In the genomic region with DNA sequence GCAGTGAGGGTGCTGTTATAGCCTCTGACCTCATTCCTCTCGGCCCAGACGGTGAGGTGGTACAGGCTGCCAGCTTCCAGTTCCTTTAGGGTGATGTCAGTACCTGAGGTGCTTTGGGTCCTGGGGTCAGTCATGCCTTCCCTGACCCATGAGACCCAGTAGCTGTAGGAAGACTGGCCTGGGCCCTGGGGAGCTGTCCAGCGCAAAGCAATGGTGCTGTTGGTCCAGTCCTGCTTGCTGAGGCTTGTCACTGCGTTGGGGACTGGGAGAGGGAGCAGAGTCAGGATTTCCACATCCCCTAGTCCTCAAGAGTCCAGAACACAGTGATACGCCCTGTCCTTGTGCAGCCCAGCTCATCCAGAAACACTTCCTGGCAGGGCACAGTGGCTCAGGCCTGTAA, we compare ENCODE assay signal across 18 cellular contexts. TPM values are rescaled to one million over a fixed set of nuclear protein-coding genes. Genes with fewer than 3 reads are reported as not detected.
DNase-seq lines count a peak whose midpoint lies in the region; ATAC-seq, FAIRE-seq and TF ChIP-seq lines count a peak whose summit lies in the region.
"Had no signal": no experiment of that assay in that cellular context is flagged by ENCODE, and none has a peak within 500 bp of the region (broad histone marks: within the 10 kb centered on the region; RNA-seq: fewer than 3 reads in every experiment).

No MANE protein-coding gene starts in this region.

- TF ChIP-seq POLR2A in IMR-90 (IDR thresholded peaks at IDR 0.05; ENCODE audit: low read depth, low read length) = no peak

- H3K36me3 ChIP-seq in IMR-90 (ENCODE audit: control insufficient read depth, insufficient read depth, low read length) (no peaks in the 10 kb centered on the region), bronchial epithelial cell (ENCODE audit: control insufficient read depth, insufficient read depth, low read length) (no peaks in the 10 kb centered on the region), liver (ENCODE audit: control insufficient read depth in 4 of 4, insufficient read depth in 3 of 4, low read depth in 1 of 4, low read length in 3 of 4) (peaks cover 0 to 3% (median 1%) of the 10 kb centered on the region in 4 donors), brain microvascular endothelial cell (replicated peaks) (no peaks in the 10 kb centered on the region)
- H3K36me3 ChIP-seq: BE2C had no signal

- H2BK5ac ChIP-seq in IMR-90 (ENCODE audit: low read depth, low read length, poor library complexity, severe bottlenecking) = no peak overlapping the region

- CTCF ChIA-PET in IMR-90 (lab: Yijun Ruan, JAX) = no interaction called here
- CTCF ChIA-PET in activated CD4-positive, alpha-beta memory T cell treated with anti-CD3 and anti-CD28 coated beads, Interleukin-2, amount 10 ng/mL, durations not matched to agents 7 days and 5 days (lab: Charles Lee) = interaction anchor here (1.6 kb wide), 1 partner anchor 103 kb away, joined by 5 read pairs; no protein-coding TSS in a partner anchor

- no peaks in the 10 kb centered on the region for H3K4me1 Mint-ChIP-seq in activated T-helper 1 cell treated with anti-CD3 and anti-CD28 coated beads, Interleukin-12 subunit alpha, Interleukin-12 subunit beta, Interleukin-2, Interleukin-4 antibody, amounts not matched to agents 30 ng/mL and 10 ng/mL and 1 ng/mL, durations not matched to agents 14 hours and 24 hours and 36 hours (ENCODE audit: low read depth)
- no peaks in the 10 kb centered on the region for H3K4me1 Mint-ChIP-seq in activated CD4-positive, alpha-beta memory T cell treated with anti-CD3 and anti-CD28 coated beads, Interleukin-2, amount 10 ng/mL, durations not matched to agents 7 days and 5 days
- H3K4me1 Mint-ChIP-seq: CD4-positive, alpha-beta memory T cell had no signal

- H2BK120ac ChIP-seq in IMR-90 (ENCODE audit: low read depth, low read length) = no peak overlapping the region

- BruUV-seq in IMR-90 (replicated peaks; lab: Mats Ljungman, UMichigan) = no TSS peak

- H3K27me3 ChIP-seq in IMR-90 (ENCODE audit: control insufficient read depth, insufficient read depth, low read length) (peaks cover 2% of the 10 kb centered on the region), bronchial epithelial cell (ENCODE audit: control insufficient read depth, insufficient read depth, low read length) (no peaks in the 10 kb centered on the region), liver (ENCODE audit: control insufficient read depth in 4 of 4, insufficient read depth in 4 of 4, low read length in 3 of 4) (no peaks in the 10 kb centered on the region), brain microvascular endothelial cell (replicated peaks) (no peaks in the 10 kb centered on the region)
- H3K27me3 ChIP-seq: BE2C had no signal

- H3K4ac ChIP-seq in IMR-90 (ENCODE audit: low read depth, low read length) = no peak overlapping the region

- no peaks in the 10 kb centered on the region for H3K79me1 ChIP-seq in IMR-90 (ENCODE audit: low read depth in 1 of 2, low read length in 2 of 2)

- H3K27me3 Mint-ChIP-seq in activated T-helper 1 cell treated with anti-CD3 and anti-CD28 coated beads, Interleukin-12 subunit alpha, Interleukin-12 subunit beta, Interleukin-2, Interleukin-4 antibody, amounts not matched to agents 30 ng/mL and 10 ng/mL and 1 ng/mL, durations not matched to agents 14 hours and 24 hours and 36 hours (ENCODE audit: insufficient read depth) = peaks cover 8% of the 10 kb centered on the region
- peaks cover 7% of the 10 kb centered on the region for H3K27me3 Mint-ChIP-seq in activated CD4-positive, alpha-beta memory T cell treated with anti-CD3 and anti-CD28 coated beads, Interleukin-2, amount 10 ng/mL, durations not matched to agents 7 days and 5 days

- POLR2A ChIA-PET in IMR-90 (lab: Charles Lee; ENCODE audit: unreplicated experiment) = no interaction called here
- POLR2A ChIA-PET in activated CD4-positive, alpha-beta memory T cell treated with anti-CD3 and anti-CD28 coated beads, Interleukin-2, amount 10 ng/mL, durations not matched to agents 7 days and 5 days (lab: Charles Lee) = interaction anchor here (0.7 kb wide), 1 partner anchor 17 kb away, joined by 3 read pairs; no protein-coding TSS in a partner anchor

- intact Hi-C loops in IMR-90 (cut with micrococcal nuclease) = no loop called here
- intact Hi-C loops in activated T-helper 1 cell treated with anti-CD3 and anti-CD28 coated beads, Interleukin-12 subunit alpha, Interleukin-12 subunit beta, Interleukin-2, Interleukin-4 antibody, amounts not matched to agents 30 ng/mL and 10 ng/mL and 1 ng/mL, durations not matched to agents 14 hours and 24 hours and 36 hours (cut with micrococcal nuclease) = no loop called here

- peak; percentile 53; the same call in 1 of the 2 replicates for ATAC-seq in IMR-90 (ENCODE audit: low read depth)
- ATAC-seq: HCT116 had no signal

- 80% methylated on average over 1 of the region's 5 CpGs; no CpG with 5 or more reads in 1 of the 2 experiments for WGBS in IMR-90 (ENCODE audit: extremely low coverage in 2 of 2, insufficient read length in 1 of 2), 2 experiments
- 85% methylated on average over 5 of the region's 5 CpGs for WGBS in liver

- no peaks in the 10 kb centered on the region for H3K36me3 Mint-ChIP-seq in activated T-helper 1 cell treated with anti-CD3 and anti-CD28 coated beads, Interleukin-12 subunit alpha, Interleukin-12 subunit beta, Interleukin-2, Interleukin-4 antibody, amounts not matched to agents 30 ng/mL and 10 ng/mL and 1 ng/mL, durations not matched to agents 14 hours and 24 hours and 36 hours (ENCODE audit: low read depth)
- H3K36me3 Mint-ChIP-seq in activated CD4-positive, alpha-beta memory T cell treated with anti-CD3 and anti-CD28 coated beads, Interleukin-2, amount 10 ng/mL, durations not matched to agents 7 days and 5 days (ENCODE audit: low read depth) = no peaks in the 10 kb centered on the region
- H3K36me3 Mint-ChIP-seq: CD4-positive, alpha-beta memory T cell had no signal

- H3K9me3 Mint-ChIP-seq in activated T-helper 1 cell treated with anti-CD3 and anti-CD28 coated beads, Interleukin-12 subunit alpha, Interleukin-12 subunit beta, Interleukin-2, Interleukin-4 antibody, amounts not matched to agents 30 ng/mL and 10 ng/mL and 1 ng/mL, durations not matched to agents 14 hours and 24 hours and 36 hours = no peaks in the 10 kb centered on the region
- H3K9me3 Mint-ChIP-seq in activated CD4-positive, alpha-beta memory T cell treated with anti-CD3 and anti-CD28 coated beads, Interleukin-2, amount 10 ng/mL, durations not matched to agents 7 days and 5 days = no peaks in the 10 kb centered on the region

- TF ChIP-seq RAD21 in IMR-90 (IDR thresholded peaks at IDR 0.05; ENCODE audit: low read length) (no peak), liver (IDR thresholded peaks at IDR 0.05) (no peak)

- peak; percentile 15 for DNase-seq in EH (ENCODE audit: low read depth)
- no peak for DNase-seq in IMR-90
- DNase-seq in bronchial epithelial cell (ENCODE audit: low read depth) = peak; percentile 17
- DNase-seq in activated T-helper 1 cell treated with anti-CD3 and anti-CD28 coated beads, Interleukin-12 subunit alpha, Interleukin-12 subunit beta, Interleukin-2, Interleukin-4 antibody, amounts not matched to agents 30 ng/mL and 10 ng/mL and 1 ng/mL, durations not matched to agents 14 hours and 24 hours and 36 hours (ENCODE audit: low spot score) = no peak
- DNase-seq in brain microvascular endothelial cell = no peak
- no peak for DNase-seq in NCI-H345 (lab: John Stamatoyannopoulos, UW)
- DNase-seq in activated CD4-positive, alpha-beta memory T cell treated with anti-CD3 and anti-CD28 coated beads, Interleukin-2, amount 10 ng/mL, durations not matched to agents 7 days and 5 days = no peak
- DNase-seq: BE2C; CD4-positive, alpha-beta memory T cell; DMS79 treated with DMSO at 0.1 percent for 48 hours; GDM1; KBM-7 had no signal

- no peak overlapping the region for H2AFZ ChIP-seq in IMR-90 (replicated peaks; ENCODE audit: low read length, poor library complexity)

- dilution Hi-C loops in IMR-90 (cut with HindIII; ENCODE audit: low sequenced_read_pairs, unreplicated experiment) = no loop called here

- H2BK20ac ChIP-seq in IMR-90 (ENCODE audit: low read depth, low read length) = no peak overlapping the region

- H3K9me1 ChIP-seq in IMR-90 (ENCODE audit: insufficient read depth, low read length) = no peaks in the 10 kb centered on the region; the same call in 1 of the 2 replicates

- H3K9me3 ChIP-seq in IMR-90 (ENCODE audit: control insufficient read depth, insufficient read depth, low read length) (no peaks in the 10 kb centered on the region), liver (ENCODE audit: control insufficient read depth in 4 of 4, low read length in 3 of 4) (no peaks in the 10 kb centered on the region)
- H3K9me3 ChIP-seq: BE2C had no signal

- no peak overlapping the region for H2BK15ac ChIP-seq in IMR-90 (ENCODE audit: low read depth, low read length)

- TF ChIP-seq CTCF in IMR-90 (conservative IDR thresholded peaks at IDR 0.05; ENCODE audit: low read depth, low read length) = no peak
- TF ChIP-seq CTCF in bronchial epithelial cell (IDR thresholded peaks at IDR 0.05; ENCODE audit: insufficient read depth, low read length, severe bottlenecking) = no peak
- TF ChIP-seq CTCF in liver (IDR thresholded peaks at IDR 0.05; ENCODE audit: low read depth, low read length, missing input control) = no peak
- TF ChIP-seq CTCF in brain microvascular endothelial cell (IDR thresholded peaks at IDR 0.05; ENCODE audit: low read depth, low read length, missing control alignments) = no peak

- no peak overlapping the region for H3K4me3 Mint-ChIP-seq in activated T-helper 1 cell treated with anti-CD3 and anti-CD28 coated beads, Interleukin-12 subunit alpha, Interleukin-12 subunit beta, Interleukin-2, Interleukin-4 antibody, amounts not matched to agents 30 ng/mL and 10 ng/mL and 1 ng/mL, durations not matched to agents 14 hours and 24 hours and 36 hours
- no peak overlapping the region for H3K4me3 Mint-ChIP-seq in activated CD4-positive, alpha-beta memory T cell treated with anti-CD3 and anti-CD28 coated beads, Interleukin-2, amount 10 ng/mL, durations not matched to agents 7 days and 5 days
- H3K4me3 Mint-ChIP-seq: CD4-positive, alpha-beta memory T cell had no signal

- H3K4me3 ChIP-seq in IMR-90 (ENCODE audit: insufficient read depth, low read depth, low read length) (no peak overlapping the region), bronchial epithelial cell (ENCODE audit: low read depth, low read length) (no peak overlapping the region), liver (ENCODE audit: low read depth in 1 of 3, low read length in 3 of 3) (no peak overlapping the region), brain microvascular endothelial cell (ENCODE audit: low read depth, low read length) (no peak overlapping the region)

- H4K8ac ChIP-seq in IMR-90 (ENCODE audit: low read depth in 2 of 2, low read length in 2 of 2) = no peak overlapping the region

- H3K27ac ChIP-seq in IMR-90 (ENCODE audit: insufficient read depth, low read length) (no peak overlapping the region), liver (ENCODE audit: low read depth in 1 of 2, low read length in 2 of 2) (no peak overlapping the region), brain microvascular endothelial cell (no peak overlapping the region)
- H3K27ac ChIP-seq: C4-2B had no signal

- H3K18ac ChIP-seq in IMR-90 (ENCODE audit: low read depth, low read length) = no peak overlapping the region

- H3K9ac ChIP-seq in IMR-90 (ENCODE audit: low read depth, low read length) = no peak overlapping the region
- no peak overlapping the region for H3K9ac ChIP-seq in liver (ENCODE audit: low read depth in 1 of 2, low read length in 2 of 2)

- H3K27ac Mint-ChIP-seq in activated T-helper 1 cell treated with anti-CD3 and anti-CD28 coated beads, Interleukin-12 subunit alpha, Interleukin-12 subunit beta, Interleukin-2, Interleukin-4 antibody, amounts not matched to agents 30 ng/mL and 10 ng/mL and 1 ng/mL, durations not matched to agents 14 hours and 24 hours and 36 hours = no peak overlapping the region
- no peak overlapping the region for H3K27ac Mint-ChIP-seq in activated CD4-positive, alpha-beta memory T cell treated with anti-CD3 and anti-CD28 coated beads, Interleukin-2, amount 10 ng/mL, durations not matched to agents 7 days and 5 days
- H3K27ac Mint-ChIP-seq: CD4-positive, alpha-beta memory T cell had no signal

- H4K20me1 ChIP-seq in IMR-90 (ENCODE audit: insufficient read depth, low read length) = no peaks in the 10 kb centered on the region

- H3K56ac ChIP-seq in IMR-90 (ENCODE audit: extremely low read depth, insufficient read depth, low read length) = no peak overlapping the region

- no peak overlapping the region for H3K23ac ChIP-seq in IMR-90 (ENCODE audit: low read depth, low read length)

- no peak overlapping the region for H2AK9ac ChIP-seq in IMR-90 (replicated peaks; ENCODE audit: low read depth, low read length, poor library complexity)

- no peak overlapping the region for H3K14ac ChIP-seq in IMR-90 (replicated peaks; ENCODE audit: low read depth, low read length)

- H3K4me1 ChIP-seq in IMR-90 (ENCODE audit: control insufficient read depth, insufficient read depth, low read length) (no peaks in the 10 kb centered on the region), liver (ENCODE audit: control insufficient read depth in 4 of 4, insufficient read depth in 4 of 4, low read length in 3 of 4) (no peaks in the 10 kb centered on the region)
- H3K4me1 ChIP-seq: BE2C had no signal

- no peak overlapping the region for H2AK5ac ChIP-seq in IMR-90 (ENCODE audit: low read depth, low read length)

- FAIRE-seq in bronchial epithelial cell (lab: Jason Lieb, UNC) = no peak
- FAIRE-seq: A204.1, H54, HTR-8/SVneo had no signal

- H3K4me2 ChIP-seq in IMR-90 (ENCODE audit: low read depth, low read length) = no peak overlapping the region

- no peak overlapping the region for H4K91ac ChIP-seq in IMR-90 (ENCODE audit: insufficient read depth, low read depth, low read length)

- no peak overlapping the region for H4K5ac ChIP-seq in IMR-90 (ENCODE audit: low read depth, low read length)

- in situ Hi-C loops in IMR-90 (cut with MboI; ENCODE audit: low sequenced_read_pairs) = no loop called here
- in situ Hi-C loops in brain microvascular endothelial cell (cut with HindIII; ENCODE audit: low pct_ligation_motif_present, low sequenced_read_pairs) = no loop called here

RNA-seq across cellular contexts. Expression of gene PTPRH, which starts 10.7 kb away (rescaled TPM):
- total RNA-seq in IMR-90 (2012; rRNA removed) (1.7 and 3.4 TPM in 2 replicates), bronchial epithelial cell (3.9 and 7.4 TPM in 2 replicates), liver (10 to 100 TPM in 1 of 2 donors, 1 to 10 TPM in 1; 3.1 to 18.5 TPM)
- polyA plus RNA-seq in IMR-90 (2012; rRNA removed) (1.3 and 1.7 TPM in 2 replicates), liver (10 to 100 TPM in 1 of 2 donors, 1 to 10 TPM in 1; 4.3 to 20.4 TPM)
- polyA plus RNA-seq in IMR-90 (2012; cell fraction: cytosol; rRNA removed) = 0.37 and 2.0 TPM in 2 replicates
- 2.8 and 3.0 TPM in 2 replicates for polyA plus RNA-seq in IMR-90 (2012; cell fraction: nucleus; rRNA removed; ENCODE audit: low replicate concordance)
- total RNA-seq in activated T-helper 1 cell treated with anti-CD3 and anti-CD28 coated beads, Interleukin-12 subunit alpha, Interleukin-12 subunit beta, Interleukin-2, Interleukin-4 antibody, amounts not matched to agents 30 ng/mL and 10 ng/mL and 1 ng/mL, durations not matched to agents 14 hours and 24 hours and 36 hours = 0.16 TPM in 1 of 2 replicates, not detected in the other
- total RNA-seq in activated CD4-positive, alpha-beta memory T cell treated with anti-CD3 and anti-CD28 coated beads, Interleukin-2, amount 10 ng/mL, durations not matched to agents 7 days and 5 days = not detected
- total RNA-seq: CD4-positive, alpha-beta memory T cell had no signal
- polyA plus RNA-seq: CD4-positive, alpha-beta memory T cell had no signal

RNA-seq across cellular contexts. Expression of gene SYT5, which starts 18.6 kb away (rescaled TPM):
- under 0.01 TPM in 2 replicates for total RNA-seq in IMR-90 (2012; rRNA removed)
- polyA plus RNA-seq in IMR-90 (2012; rRNA removed) = 0.15 TPM in 1 of 2 replicates, not detected in the other
- 0.02 and 0.08 TPM in 2 replicates for polyA plus RNA-seq in IMR-90 (2012; cell fraction: cytosol; rRNA removed)
- polyA plus RNA-seq in IMR-90 (2012; cell fraction: nucleus; rRNA removed; ENCODE audit: low replicate concordance) = 0.36 and 0.41 TPM in 2 replicates
- 0.13 and 0.26 TPM in 2 replicates for total RNA-seq in bronchial epithelial cell
- total RNA-seq in liver = under 1 TPM in 1 of 2 donors, not detected in 1; under 0.01 TPM
- polyA plus RNA-seq in liver = not detected
- not detected in 2 replicates for total RNA-seq in activated T-helper 1 cell treated with anti-CD3 and anti-CD28 coated beads, Interleukin-12 subunit alpha, Interleukin-12 subunit beta, Interleukin-2, Interleukin-4 antibody, amounts not matched to agents 30 ng/mL and 10 ng/mL and 1 ng/mL, durations not matched to agents 14 hours and 24 hours and 36 hours
- not detected for total RNA-seq in activated CD4-positive, alpha-beta memory T cell treated with anti-CD3 and anti-CD28 coated beads, Interleukin-2, amount 10 ng/mL, durations not matched to agents 7 days and 5 days
- total RNA-seq: CD4-positive, alpha-beta memory T cell had no signal

RNA-seq across cellular contexts. Expression of gene TMEM86B, which starts 29.9 kb away (rescaled TPM):
- 0.18 and 0.28 TPM in 2 replicates for total RNA-seq in IMR-90 (2012; rRNA removed)
- 2.4 TPM in 2 replicates for polyA plus RNA-seq in IMR-90 (2012; rRNA removed)
- polyA plus RNA-seq in IMR-90 (2012; cell fraction: cytosol; rRNA removed) = 1.1 and 1.4 TPM in 2 replicates
- polyA plus RNA-seq in IMR-90 (2012; cell fraction: nucleus; rRNA removed; ENCODE audit: low replicate concordance) = 13.1 and 45.3 TPM in 2 replicates
- 0.53 and 1.4 TPM in 2 replicates for total RNA-seq in bronchial epithelial cell
- 10 to 100 TPM in 1 of 2 donors, 1 to 10 TPM in 1; 4.8 to 13.7 TPM for total RNA-seq in liver
- 10 to 100 TPM; 19.4 to 20.1 TPM for polyA plus RNA-seq in liver
- total RNA-seq in activated T-helper 1 cell treated with anti-CD3 and anti-CD28 coated beads, Interleukin-12 subunit alpha, Interleukin-12 subunit beta, Interleukin-2, Interleukin-4 antibody, amounts not matched to agents 30 ng/mL and 10 ng/mL and 1 ng/mL, durations not matched to agents 14 hours and 24 hours and 36 hours = 7.7 and 8.3 TPM in 2 replicates
- total RNA-seq in activated CD4-positive, alpha-beta memory T cell treated with anti-CD3 and anti-CD28 coated beads, Interleukin-2, amount 10 ng/mL, durations not matched to agents 7 days and 5 days = 10 to 100 TPM; 10.3 to 12.4 TPM

RNA-seq across cellular contexts. Expression of gene DNAAF3, which starts 32.2 kb away (rescaled TPM):
- total RNA-seq in IMR-90 (2012; rRNA removed) (0.28 TPM in 1 of 2 replicates, not detected in the other), bronchial epithelial cell (0.53 and 0.77 TPM in 2 replicates), liver (under 1 TPM; 0.23 to 0.50 TPM)
- polyA plus RNA-seq in IMR-90 (2012; rRNA removed) (0.34 TPM in 2 replicates), liver (under 1 TPM; 0.18 to 0.64 TPM)
- polyA plus RNA-seq in IMR-90 (2012; cell fraction: cytosol; rRNA removed) = 0.35 and 0.37 TPM in 2 replicates
- 0.96 and 1.7 TPM in 2 replicates for polyA plus RNA-seq in IMR-90 (2012; cell fraction: nucleus; rRNA removed; ENCODE audit: low replicate concordance)
- 0.36 TPM in 1 of 2 replicates, not detected in the other for total RNA-seq in activated T-helper 1 cell treated with anti-CD3 and anti-CD28 coated beads, Interleukin-12 subunit alpha, Interleukin-12 subunit beta, Interleukin-2, Interleukin-4 antibody, amounts not matched to agents 30 ng/mL and 10 ng/mL and 1 ng/mL, durations not matched to agents 14 hours and 24 hours and 36 hours
- not detected for total RNA-seq in activated CD4-positive, alpha-beta memory T cell treated with anti-CD3 and anti-CD28 coated beads, Interleukin-2, amount 10 ng/mL, durations not matched to agents 7 days and 5 days
- total RNA-seq: CD4-positive, alpha-beta memory T cell had no signal

RNA-seq across cellular contexts. Expression of gene TNNI3, which starts 41.1 kb away (rescaled TPM):
- total RNA-seq in IMR-90 (2012; rRNA removed) (not detected in 2 replicates), bronchial epithelial cell (0.53 and 1.0 TPM in 2 replicates), liver (not detected)
- polyA plus RNA-seq in IMR-90 (2012; rRNA removed) (not detected in 2 replicates), liver (not detected)
- 0.09 and 0.24 TPM in 2 replicates for polyA plus RNA-seq in IMR-90 (2012; cell fraction: cytosol; rRNA removed)
- polyA plus RNA-seq in IMR-90 (2012; cell fraction: nucleus; rRNA removed; ENCODE audit: low replicate concordance) = 0.26 and 0.28 TPM in 2 replicates
- not detected in 2 replicates for total RNA-seq in activated T-helper 1 cell treated with anti-CD3 and anti-CD28 coated beads, Interleukin-12 subunit alpha, Interleukin-12 subunit beta, Interleukin-2, Interleukin-4 antibody, amounts not matched to agents 30 ng/mL and 10 ng/mL and 1 ng/mL, durations not matched to agents 14 hours and 24 hours and 36 hours
- total RNA-seq in activated CD4-positive, alpha-beta memory T cell treated with anti-CD3 and anti-CD28 coated beads, Interleukin-2, amount 10 ng/mL, durations not matched to agents 7 days and 5 days = not detected
- total RNA-seq: CD4-positive, alpha-beta memory T cell had no signal
- polyA plus RNA-seq: CD4-positive, alpha-beta memory T cell had no signal

Comparison
In these comparisons a context has a peak if more than half of its experiments do, and no peak if none do; other contexts are left out.
1. DNase-seq: peak in EH (single experiment) and bronchial epithelial cell (single experiment); none in IMR-90 (single experiment), activated T-helper 1 cell treated with anti-CD3 and anti-CD28 coated beads, Interleukin-12 subunit alpha, Interleukin-12 subunit beta, Interleukin-2, Interleukin-4 antibody, amounts not matched to agents 30 ng/mL and 10 ng/mL and 1 ng/mL, durations not matched to agents 14 hours and 24 hours and 36 hours (single experiment), brain microvascular endothelial cell (single experiment), NCI-H345 (single experiment) and activated CD4-positive, alpha-beta memory T cell treated with anti-CD3 and anti-CD28 coated beads, Interleukin-2, amount 10 ng/mL, durations not matched to agents 7 days and 5 days (single experiment).